Comparison of ENCODE assay signal across 8 cellular contexts in the genomic region with DNA sequence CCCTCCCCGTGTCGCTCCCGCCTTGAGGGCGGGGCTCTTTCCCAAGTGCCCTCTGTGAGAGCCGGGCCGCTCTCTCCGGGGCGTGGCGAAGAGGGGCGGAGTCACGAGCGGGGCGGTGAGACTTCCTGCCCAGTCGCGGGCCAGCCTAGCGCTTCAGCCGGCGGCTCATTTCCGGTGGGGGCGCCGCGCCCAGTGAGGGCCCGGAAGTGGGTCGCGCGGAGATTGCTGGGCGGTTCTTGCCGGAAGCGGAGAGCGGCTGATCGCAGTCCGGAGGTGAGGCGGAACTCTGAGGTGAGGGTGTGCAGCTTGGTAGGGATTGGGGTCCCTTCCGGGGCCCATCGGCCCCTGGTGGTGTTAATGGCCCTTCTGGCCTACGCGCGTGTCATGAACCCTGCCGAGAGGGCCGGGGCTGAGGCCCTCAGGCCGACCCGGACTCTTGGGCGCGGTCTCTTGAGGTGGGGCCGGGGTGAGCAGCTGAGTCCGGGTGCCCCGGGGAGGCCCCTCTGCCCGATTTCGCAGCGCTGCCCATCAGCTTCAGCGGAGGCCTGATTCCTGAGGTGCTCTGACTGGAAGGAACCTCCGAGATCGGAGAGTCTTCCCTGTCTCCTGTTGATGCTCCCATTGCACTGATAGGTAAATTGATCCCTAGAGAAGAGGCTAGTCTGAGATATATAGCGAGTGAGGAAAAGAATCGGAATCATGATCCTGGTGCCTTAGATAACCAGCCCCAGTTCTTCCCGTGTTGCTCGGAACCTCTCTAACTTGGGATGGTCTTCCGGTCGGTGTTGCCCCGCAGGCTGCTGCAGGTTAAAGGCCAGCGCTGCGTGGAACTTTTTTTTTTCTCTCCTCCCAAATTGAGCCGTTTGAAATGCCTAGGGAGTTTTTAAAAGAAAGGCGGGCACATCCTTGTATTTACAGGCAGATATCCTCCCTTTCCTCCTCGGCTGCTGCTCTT.
A peak's percentile ranks its signal among the peaks of the same experiment; 100 is the strongest.
DNase-seq lines count a peak whose midpoint lies in the region; ATAC-seq and TF ChIP-seq lines count a peak whose summit lies in the region.

Gene CAP1, plus strand, starts transcription at position 219 of the 955 bp plus-strand sequence. CDS start 18,618 bp downstream, outside the sequence.

- no peaks in the 10 kb centered on the region for H3K27me3 ChIP-seq in brain microvascular endothelial cell (replicated peaks)

- H3K36me3 ChIP-seq in brain microvascular endothelial cell (replicated peaks): peaks cover 24% of the 10 kb centered on the region

- ATAC-seq in GM18519 (IDR thresholded peaks at IDR 0.05; ENCODE audit: low FRiP score, unreplicated experiment): peak; percentile 70
- peak; percentile 79 for ATAC-seq in HG03064 (IDR thresholded peaks at IDR 0.05; ENCODE audit: low read depth, unreplicated experiment)

- H3K27ac ChIP-seq in 22Rv1 (peak within 1 kb of the TSS; percentile 94), brain microvascular endothelial cell (peak within 1 kb of the TSS; percentile 92)

- TF ChIP-seq CTCF in 22Rv1 (IDR thresholded peaks at IDR 0.05): no peak
- no peak for TF ChIP-seq CTCF in brain microvascular endothelial cell (IDR thresholded peaks at IDR 0.05; ENCODE audit: low read depth, low read length, missing control alignments)

- H3K4me3 ChIP-seq in brain microvascular endothelial cell (ENCODE audit: low read depth, low read length) (peak within 1 kb of the TSS; percentile 79), skeletal muscle cell (ENCODE audit: low read depth, low read length) (peak within 1 kb of the TSS; percentile 89)

- DNase-seq in NCI-H2107 treated with DMSO at 0.1 percent for 48 hours (lab: John Stamatoyannopoulos, UW; ENCODE audit: unreplicated experiment): peak; percentile 100
- DNase-seq in UCSD-AML1 (lab: John Stamatoyannopoulos, UW; ENCODE audit: unreplicated experiment): peak; percentile 100
- DNase-seq in brain microvascular endothelial cell: peak; percentile 97
- peak; percentile 76 for DNase-seq in iPS DF 4.7 (ENCODE audit: extremely low read depth, low spot score)
- DNase-seq in skeletal muscle cell (ENCODE audit: low read depth): peak; percentile 92

- in situ Hi-C loops in brain microvascular endothelial cell (cut with HindIII; ENCODE audit: low pct_ligation_motif_present, low sequenced_read_pairs): no loop called here

Comparison
In these comparisons a context has a peak if more than half of its experiments do, and no peak if none do; other contexts are left out.
1. Peak in every context shown above with its lines: DNase-seq, ATAC-seq, H3K4me3 ChIP-seq and H3K27ac ChIP-seq.